In the genomic region with DNA sequence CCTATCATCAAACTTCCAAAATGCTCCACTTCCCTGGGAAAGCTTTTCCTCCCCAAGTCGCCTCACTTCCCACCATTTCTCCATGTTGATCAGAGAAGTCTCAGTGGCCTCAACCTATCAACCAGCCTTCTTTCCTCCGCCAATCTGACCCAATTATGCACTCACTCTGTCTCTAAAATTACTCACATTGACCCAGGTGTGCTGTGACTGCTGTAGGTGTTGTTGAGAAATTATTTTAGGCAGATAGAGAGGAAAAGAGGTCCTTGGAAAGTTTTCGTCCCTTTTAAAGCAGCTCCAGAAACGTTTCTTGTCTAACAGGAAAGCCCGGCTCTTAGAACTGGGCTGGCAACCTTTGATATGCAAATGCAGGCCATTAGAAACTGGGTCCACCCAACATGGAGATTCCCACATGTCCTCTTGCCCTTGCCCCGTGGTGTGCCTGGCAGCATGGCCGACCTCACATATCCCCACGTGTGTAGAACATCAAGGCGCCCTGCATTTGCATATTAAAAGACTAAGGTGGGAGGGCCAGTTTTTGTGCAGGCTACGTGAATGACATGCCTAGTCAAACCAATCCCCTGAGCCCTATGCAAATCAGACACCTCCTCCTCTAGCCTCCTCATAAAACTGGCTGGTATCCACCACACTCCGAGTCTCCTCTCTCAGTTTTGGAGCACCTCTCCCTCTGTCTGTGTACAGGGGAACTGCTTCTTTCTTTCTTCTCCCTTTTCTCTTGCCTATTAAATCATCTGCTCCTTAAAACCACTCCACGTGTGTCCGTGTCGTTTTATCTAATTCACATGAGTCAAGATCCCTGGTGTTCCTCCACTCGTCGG, we compare ENCODE assay signal across 8 cellular contexts.
A peak's percentile ranks its signal among the peaks of the same experiment; 100 is the strongest.
DNase-seq lines count a peak whose midpoint lies in the region; ATAC-seq lines count a peak whose summit lies in the region.

No MANE protein-coding gene starts in this region.

- no peak for ATAC-seq in HG03280 (IDR thresholded peaks at IDR 0.05; ENCODE audit: unreplicated experiment)

- DNase-seq in EH (ENCODE audit: low read depth) (peak; percentile 52), NCI-H2227 (lab: John Stamatoyannopoulos, UW; ENCODE audit: unreplicated experiment) (peak; percentile 77), NCI-H1417 treated with DMSO at 0.1 percent for 48 hours (lab: John Stamatoyannopoulos, UW) (no peak), NCI-H187 (lab: John Stamatoyannopoulos, UW) (no peak)
- DNase-seq in activated CD4-positive, alpha-beta T cell treated with anti-CD3 and anti-CD28 coated beads for 48 hours = no peak

- no peaks in the 10 kb centered on the region for H3K36me3 ChIP-seq in duodenal mucosa (ENCODE audit: control insufficient read depth in 1 of 2, insufficient read depth in 2 of 2, low read length in 2 of 2)
- H3K36me3 ChIP-seq in mucosa of rectum (ENCODE audit: control insufficient read depth in 2 of 2, insufficient read depth in 2 of 2, low read length in 2 of 2) = no peaks in the 10 kb centered on the region

- H3K9ac ChIP-seq in duodenal mucosa (ENCODE audit: low read depth in 1 of 2, low read length in 2 of 2) = no peak overlapping the region
- H3K9ac ChIP-seq in mucosa of rectum (ENCODE audit: low read depth in 1 of 2, low read length in 2 of 2) = peak overlapping the region; percentile 44 to 65

- H3K27ac ChIP-seq in duodenal mucosa (ENCODE audit: low read depth, low read length) = no peak overlapping the region
- H3K27ac ChIP-seq in mucosa of rectum (ENCODE audit: low read depth in 2 of 2, low read length in 2 of 2) = peak overlapping the region; percentile 72 to 82

- H3K4me3 ChIP-seq in duodenal mucosa (ENCODE audit: low read depth in 1 of 2, low read length in 2 of 2) = peak overlapping the region; percentile 54 to 66
- H3K4me3 ChIP-seq in mucosa of rectum (ENCODE audit: low read length in 2 of 2) = peak overlapping the region; percentile 58 to 76

- H3K4me1 ChIP-seq in duodenal mucosa (ENCODE audit: control insufficient read depth in 1 of 2, insufficient read depth in 2 of 2, low read length in 2 of 2) = no peaks in the 10 kb centered on the region
- peaks cover 2% of the 10 kb centered on the region in 2 donors for H3K4me1 ChIP-seq in mucosa of rectum (ENCODE audit: control insufficient read depth in 2 of 2, insufficient read depth in 2 of 2, low read length in 2 of 2)

- H3K27me3 ChIP-seq in duodenal mucosa (ENCODE audit: control insufficient read depth in 1 of 2, insufficient read depth in 2 of 2, low read length in 2 of 2) (no peaks in the 10 kb centered on the region), mucosa of rectum (ENCODE audit: control insufficient read depth in 2 of 2, insufficient read depth in 2 of 2, low read length in 2 of 2) (no peaks in the 10 kb centered on the region)

- H3K9me3 ChIP-seq in duodenal mucosa (ENCODE audit: control insufficient read depth in 1 of 2, low read length in 2 of 2) (peaks cover 0 to 1% of the 10 kb centered on the region in 2 donors), mucosa of rectum (ENCODE audit: control insufficient read depth in 2 of 2, low read length in 2 of 2) (no peaks in the 10 kb centered on the region)

Comparison
In these comparisons a context has a peak if more than half of its experiments do, and no peak if none do; other contexts are left out.
1. DNase-seq: peak in EH (single experiment) and NCI-H2227 (single experiment); none in activated CD4-positive, alpha-beta T cell treated with anti-CD3 and anti-CD28 coated beads for 48 hours (single experiment), NCI-H1417 treated with DMSO at 0.1 percent for 48 hours (single experiment) and NCI-H187 (0 of 2).
2. H3K9ac ChIP-seq: peak in mucosa of rectum (2 of 2); none in duodenal mucosa (0 of 2).